Comparison of ENCODE assay signal across 8 cellular contexts in the genomic region with DNA sequence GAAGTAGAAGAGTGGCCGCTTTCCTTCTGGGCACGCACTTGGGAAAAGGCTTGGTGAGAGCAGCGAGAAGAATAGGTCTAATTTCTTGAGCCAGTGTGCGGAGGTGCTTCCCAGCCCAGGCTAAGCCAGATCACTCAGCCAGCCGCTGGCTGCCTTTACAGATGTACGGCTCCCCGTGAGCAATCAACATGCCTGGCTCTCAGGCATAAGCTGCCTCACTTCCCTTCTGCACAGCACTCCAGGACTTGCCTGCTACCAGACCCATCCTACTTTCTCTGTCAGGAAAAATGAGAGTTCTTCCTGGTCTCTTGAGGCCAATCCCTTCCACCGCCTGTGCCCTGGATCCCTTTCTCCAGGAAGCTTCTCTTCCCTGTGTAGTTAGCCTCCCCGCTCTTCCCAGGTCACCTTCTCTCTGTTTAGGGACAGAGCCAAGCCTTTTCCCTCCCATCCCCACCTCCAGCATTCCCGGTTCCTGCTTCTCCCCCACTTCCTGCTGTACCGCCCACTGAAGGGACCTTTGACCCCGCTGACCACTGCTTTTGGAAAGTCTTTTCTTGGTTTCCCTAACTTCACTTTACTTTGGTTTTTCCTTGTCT. TPM values are rescaled to one million over a fixed set of nuclear protein-coding genes. Genes with fewer than 3 reads are reported as not detected.
DNase-seq lines count a peak whose midpoint lies in the region; ATAC-seq and TF ChIP-seq lines count a peak whose summit lies in the region.

No MANE protein-coding gene starts in this region.

- intact Hi-C loops in OCI-LY7 (cut with micrococcal nuclease; ENCODE audit: unreplicated experiment) = no loop called here
- intact Hi-C loops in tibial artery (cut with DNase I; ENCODE audit: low total_unique reads) = no loop called here

- BruUV-seq in OCI-LY7 (replicated peaks; lab: Mats Ljungman, UMichigan) = no TSS peak

- POLR2A ChIA-PET in OCI-LY7 (lab: Charles Lee) = no interaction called here

- TF ChIP-seq CTCF in GM13977 (IDR thresholded peaks at IDR 0.05; ENCODE audit: extremely low read depth, insufficient read depth, missing control alignments) (no peak), OCI-LY7 (conservative IDR thresholded peaks at IDR 0.05; ENCODE audit: low read length) (no peak), parathyroid adenoma (IDR thresholded peaks at IDR 0.05) (no peak), tibial artery (IDR thresholded peaks at IDR 0.05) (no peak)

- in situ Hi-C loops in GM13977 (cut with MboI; ENCODE audit: low pct_unique_long_range_greater_than_20kb, low sequenced_read_pairs, unreplicated experiment) = no loop called here

- H3K27me3 ChIP-seq in parathyroid adenoma (ENCODE audit: control insufficient read depth, insufficient read depth, low read length) (no peaks in the 10 kb centered on the region), tibial artery (peaks cover 0 to 19% of the 10 kb centered on the region in 2 donors)

- H3K36me3 ChIP-seq in OCI-LY7 (ENCODE audit: insufficient read depth, low read length) = no peaks in the 10 kb centered on the region
- no peaks in the 10 kb centered on the region for H3K36me3 ChIP-seq in parathyroid adenoma (ENCODE audit: control insufficient read depth, insufficient read depth, low read length)
- H3K36me3 ChIP-seq in tibial artery = peaks cover 0 to 18% (median 0%) of the 10 kb centered on the region in 3 donors

- H3K27ac ChIP-seq in OCI-LY7 (ENCODE audit: low read depth, low read length, poor library complexity, severe bottlenecking) (no peak overlapping the region), epithelial cell of prostate (peak overlapping the region; percentile 81), parathyroid adenoma (peak overlapping the region; percentile 93), tibial artery (no peak overlapping the region)

- H3K79me2 ChIP-seq in OCI-LY7 (ENCODE audit: insufficient read depth, low read depth, low read length) (no peaks in the 10 kb centered on the region), parathyroid adenoma (peaks cover 4% of the 10 kb centered on the region)

- no peak overlapping the region for H2AFZ ChIP-seq in OCI-LY7 (ENCODE audit: low read length)
- H2AFZ ChIP-seq in parathyroid adenoma = peak overlapping the region; percentile 48

- no peaks in the 10 kb centered on the region for H3K9me3 ChIP-seq in OCI-LY7 (ENCODE audit: low read length)
- no peaks in the 10 kb centered on the region for H3K9me3 ChIP-seq in parathyroid adenoma (ENCODE audit: control insufficient read depth, low read length)
- no peaks in the 10 kb centered on the region for H3K9me3 ChIP-seq in tibial artery

- H3K9me2 ChIP-seq in OCI-LY7 (ENCODE audit: insufficient read depth, low read length) = no peaks in the 10 kb centered on the region

- H3K9ac ChIP-seq in parathyroid adenoma = peak overlapping the region; percentile 33

- peak overlapping the region; percentile 59; the same call in 1 of the 2 replicates for H3K4me2 ChIP-seq in OCI-LY7 (ENCODE audit: low read length)
- H3K4me2 ChIP-seq in parathyroid adenoma (ENCODE audit: low read length) = peak overlapping the region; percentile 92

- H3K4me3 ChIP-seq in OCI-LY7 (ENCODE audit: low read depth, low read length, poor library complexity, severe bottlenecking) (no peak overlapping the region), parathyroid adenoma (ENCODE audit: low read depth, low read length) (peak overlapping the region; percentile 94), tibial artery (no peak overlapping the region)

- peak; percentile 14 for DNase-seq in GM13977 (ENCODE audit: low spot score)
- no peak for DNase-seq in OCI-LY7 (ENCODE audit: low spot score)
- DNase-seq in epithelial cell of prostate (ENCODE audit: low read depth, low spot score) = no peak
- DNase-seq in tibial artery = no peak

- H4K20me1 ChIP-seq in OCI-LY7 (ENCODE audit: insufficient read depth, low read length) = no peaks in the 10 kb centered on the region

- H3K4me1 ChIP-seq in OCI-LY7 (ENCODE audit: insufficient read depth, low read length, poor library complexity, severe bottlenecking) (no peaks in the 10 kb centered on the region), parathyroid adenoma (peaks cover 45% of the 10 kb centered on the region), tibial artery (peaks cover 0 to 18% (median 10%) of the 10 kb centered on the region in 4 donors)

- ATAC-seq in HG02938 (IDR thresholded peaks at IDR 0.05; ENCODE audit: unreplicated experiment) (no peak), GM21737 (IDR thresholded peaks at IDR 0.05; ENCODE audit: unreplicated experiment) (no peak), GM18873 (IDR thresholded peaks at IDR 0.05; ENCODE audit: low FRiP score, unreplicated experiment) (no peak)

- CTCF ChIA-PET in OCI-LY7 (lab: Charles Lee; ENCODE audit: unreplicated experiment) = no interaction called here

RNA-seq across cellular contexts. Expression of a gene that starts 1.1 kb away (rescaled TPM):
- total RNA-seq in OCI-LY7 (2014; rRNA removed; shearing (Covaris generic)) = 5.4 TPM in 1 of 2 replicates, not detected in the other
- total RNA-seq in OCI-LY7 (2022) = not detected in 2 replicates

RNA-seq across cellular contexts. Expression of a gene that starts 1.3 kb away (rescaled TPM):
- not detected in 2 replicates for total RNA-seq in OCI-LY7 (2014; rRNA removed; shearing (Covaris generic))
- total RNA-seq in OCI-LY7 (2022) = not detected in 2 replicates

RNA-seq across cellular contexts. Expression of a gene that starts 17.0 kb away (rescaled TPM):
- total RNA-seq in OCI-LY7 (2014; rRNA removed; shearing (Covaris generic)) = 0.08 TPM in 1 of 2 replicates, not detected in the other
- not detected in 2 replicates for total RNA-seq in OCI-LY7 (2022)

RNA-seq across cellular contexts. Expression of a gene that starts 44.2 kb away (rescaled TPM):
- 36.9 and 46.2 TPM in 2 replicates for total RNA-seq in OCI-LY7 (2014; rRNA removed; shearing (Covaris generic))
- 19.0 and 21.7 TPM in 2 replicates for total RNA-seq in OCI-LY7 (2022)

RNA-seq across cellular contexts. Expression of a gene that starts 54.7 kb away (rescaled TPM):
- 4.7 and 5.5 TPM in 2 replicates for total RNA-seq in OCI-LY7 (2014; rRNA removed; shearing (Covaris generic))
- total RNA-seq in OCI-LY7 (2022) = 6.5 and 7.7 TPM in 2 replicates

Comparison
In these comparisons a context has a peak if more than half of its experiments do, and no peak if none do; other contexts are left out.
1. H3K27ac ChIP-seq: peak in epithelial cell of prostate (single experiment) and parathyroid adenoma (single experiment); none in OCI-LY7 (single experiment) and tibial artery (0 of 2).